8 cellular contexts compared by ENCODE assay signal in the genomic region with DNA sequence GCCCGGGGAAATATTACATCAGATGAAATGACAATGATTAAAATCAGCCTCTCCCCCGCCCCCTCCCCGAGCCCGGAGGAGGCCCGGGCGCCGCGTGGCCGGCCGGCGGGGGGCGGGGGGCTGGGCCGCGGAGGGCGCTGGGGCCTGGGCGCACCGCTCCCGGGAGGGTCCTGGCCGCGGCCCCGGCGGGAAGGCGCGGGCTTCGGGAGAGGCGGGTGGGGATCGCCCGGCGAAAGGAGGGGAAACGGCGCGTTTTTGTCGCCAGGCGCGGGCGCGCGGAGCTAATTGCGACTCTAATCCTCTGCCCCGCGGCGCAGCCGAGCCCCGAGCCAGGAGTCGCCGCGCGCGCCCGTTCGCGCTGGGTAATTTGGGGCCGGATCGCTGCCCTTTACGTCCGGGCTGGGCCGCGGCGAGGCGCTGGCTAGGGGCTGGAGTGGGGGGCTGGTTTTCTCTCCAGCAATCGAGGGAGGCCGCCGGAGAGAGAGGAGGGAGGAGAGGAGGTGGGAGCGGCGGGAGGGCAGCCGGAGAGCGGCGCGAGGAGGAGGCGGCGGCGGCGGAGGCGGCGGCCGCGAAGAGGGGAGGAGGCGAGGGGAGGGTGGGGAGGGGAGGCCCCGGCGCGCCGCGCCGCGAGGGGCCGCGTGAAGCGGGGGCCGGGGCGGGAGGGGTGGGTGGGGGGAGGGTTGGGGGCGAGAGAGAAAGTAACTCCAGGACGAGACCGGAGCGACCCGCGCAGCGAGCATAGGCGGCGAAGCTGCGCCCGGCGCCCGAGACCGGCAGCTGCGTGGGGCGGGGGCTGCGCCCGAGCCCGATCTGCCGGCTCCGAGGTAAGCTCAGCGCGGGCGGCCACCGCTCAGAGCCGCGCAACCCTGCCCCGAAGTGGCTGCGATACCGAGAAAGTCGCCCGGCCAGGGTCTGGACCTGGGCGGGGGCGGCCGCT. TPM values are rescaled to one million over a fixed set of nuclear protein-coding genes. Genes with fewer than 3 reads are reported as not detected.
DNase-seq lines count a peak whose midpoint lies in the region; ATAC-seq, FAIRE-seq and TF ChIP-seq lines count a peak whose summit lies in the region.

A gene with protein sequence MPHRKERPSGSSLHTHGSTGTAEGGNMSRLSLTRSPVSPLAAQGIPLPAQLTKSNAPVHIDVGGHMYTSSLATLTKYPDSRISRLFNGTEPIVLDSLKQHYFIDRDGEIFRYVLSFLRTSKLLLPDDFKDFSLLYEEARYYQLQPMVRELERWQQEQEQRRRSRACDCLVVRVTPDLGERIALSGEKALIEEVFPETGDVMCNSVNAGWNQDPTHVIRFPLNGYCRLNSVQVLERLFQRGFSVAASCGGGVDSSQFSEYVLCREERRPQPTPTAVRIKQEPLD (plus strand): TSS at position 707 of the 937 bp plus-strand sequence. CDS start 3,585 bp downstream, outside the sequence.

- H3K4me3 ChIP-seq in A549 = peak within 1 kb of the TSS; percentile 88
- peak within 1 kb of the TSS; percentile 45 for H3K4me3 ChIP-seq in SJSA1

- peaks cover 78% of the 10 kb centered on the region for H3K27me3 ChIP-seq in SJSA1 (replicated peaks)
- H3K27me3 ChIP-seq in layer of hippocampus (ENCODE audit: control insufficient read depth, insufficient read depth, low read length) = no peaks in the 10 kb centered on the region

- H3K4me1 ChIP-seq in A549 (peaks cover 31% of the 10 kb centered on the region), SJSA1 (replicated peaks) (peaks cover 17% of the 10 kb centered on the region)

- no peak for FAIRE-seq in A549 (lab: Jason Lieb, UNC)

- CTCF ChIA-PET in A549 (lab: Yijun Ruan, JAX) = interaction anchor here (0.6 to 10.0 kb wide), 27 partner anchors 8 to 562 kb away, joined by 3 to 313 read pairs (median 5); no protein-coding TSS in a partner anchor

- TF ChIP-seq RAD21 in A549 (conservative IDR thresholded peaks at IDR 0.05 in 1 of 2, IDR thresholded peaks at IDR 0.05 in 1 of 2) = no peak

- DNase-seq in A549 (ENCODE audit: low read depth in 1 of 2, low spot score in 1 of 2) (peak in 1 of 2 experiments; percentile 66), H4 (ENCODE audit: low spot score) (no peak), SJSA1 (ENCODE audit: low read depth in 1 of 2, low spot score in 2 of 2) (peak in 1 of 2 experiments; percentile 26), middle frontal gyrus (ENCODE audit: extremely low spot score, low spot score) (no peak), MV-4-11 (lab: John Stamatoyannopoulos, UW) (no peak)
- peak; percentile 41 to 53 for DNase-seq in stimulated activated CD4-positive, alpha-beta T cell treated with anti-CD3 and anti-CD28 coated beads, Interleukin-2, amount 100 ng/mL, for 24 hours

- H3K27ac ChIP-seq in A549 = peak within 1 kb of the TSS; percentile 96 to 97
- H3K27ac ChIP-seq in SJSA1 = peak within 1 kb of the TSS; percentile 41
- peak within 1 kb of the TSS; percentile 84 for H3K27ac ChIP-seq in cingulate gyrus (ENCODE audit: low read depth, low read length)
- peak within 1 kb of the TSS; percentile 77 for H3K27ac ChIP-seq in layer of hippocampus (ENCODE audit: low read depth, low read length)

- no peak; a peak in 1 of 5 replicates for TF ChIP-seq EP300 in A549 (IDR thresholded peaks at IDR 0.05)

- TF ChIP-seq POLR2A in A549 (IDR thresholded peaks at IDR 0.05; ENCODE audit: low read length) = peak; percentile 57

- TF ChIP-seq CTCF in A549 (IDR thresholded peaks at IDR 0.05) = no peak

- 2% methylated on average over 45 of the region's 125 CpGs for WGBS in A549 (ENCODE audit: missing lambda C conversion rate)

- ATAC-seq in A549 = peak; percentile 47 to 52

- H3K36me3 ChIP-seq in SJSA1 = no peaks in the 10 kb centered on the region

- POLR2A ChIA-PET in A549 (lab: Yijun Ruan, JAX) = interaction anchor here (0.9 to 2.7 kb wide), 9 partner anchors 8 to 376 kb away, joined by 3 to 14 read pairs (median 5); a partner anchor contains a TSS

- H3K9me3 ChIP-seq in A549 (no peaks in the 10 kb centered on the region), SJSA1 (replicated peaks) (0 out of 2 replicates have a peak, but pooled peaks cover 6% of the 10 kb centered on the region)

- H3K4me2 ChIP-seq in A549 = peak within 1 kb of the TSS; percentile 87

TF ChIP-seq in A549, 52 proteins besides CTCF, POLR2A, EP300 and RAD21:
- TF ChIP-seq, protein P1, sequence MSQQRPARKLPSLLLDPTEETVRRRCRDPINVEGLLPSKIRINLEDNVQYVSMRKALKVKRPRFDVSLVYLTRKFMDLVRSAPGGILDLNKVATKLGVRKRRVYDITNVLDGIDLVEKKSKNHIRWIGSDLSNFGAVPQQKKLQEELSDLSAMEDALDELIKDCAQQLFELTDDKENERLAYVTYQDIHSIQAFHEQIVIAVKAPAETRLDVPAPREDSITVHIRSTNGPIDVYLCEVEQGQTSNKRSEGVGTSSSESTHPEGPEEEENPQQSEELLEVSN (IDR thresholded peaks at IDR 0.05; ENCODE audit: borderline replicate concordance, low read depth) = peak; percentile 46; the same call in 1 of the 2 replicates
- TF ChIP-seq MAZ (IDR thresholded peaks at IDR 0.05; ENCODE audit: borderline replicate concordance, low read depth, low read length) (no peak), CHD2 (IDR thresholded peaks at IDR 0.05; ENCODE audit: low read length, partially characterized antibody) (peak; percentile 45), RCOR1 (IDR thresholded peaks at IDR 0.05; ENCODE audit: low read depth, low read length) (no peak), HOXB5 (CRISPR knock-in tag; IDR thresholded peaks at IDR 0.05) (peak; percentile 15), MYC (IDR thresholded peaks at IDR 0.05; ENCODE audit: borderline replicate concordance, low read length) (peak; percentile 96; the same call in 1 of the 2 replicates), KDM5A (IDR thresholded peaks at IDR 0.05) (no peak), TFCP2L1 (CRISPR knock-in tag; IDR thresholded peaks at IDR 0.05) (peak; percentile 86), TP53 (CRISPR knock-in tag; IDR thresholded peaks at IDR 0.05) (0 out of 2 replicates have a peak, but pooled peaks have one; percentile 56), HOXA7 (CRISPR knock-in tag; IDR thresholded peaks at IDR 0.05) (peak; percentile 78; the same call in 1 of the 2 replicates)
- TF ChIP-seq, protein P2, sequence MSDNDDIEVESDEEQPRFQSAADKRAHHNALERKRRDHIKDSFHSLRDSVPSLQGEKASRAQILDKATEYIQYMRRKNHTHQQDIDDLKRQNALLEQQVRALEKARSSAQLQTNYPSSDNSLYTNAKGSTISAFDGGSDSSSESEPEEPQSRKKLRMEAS (IDR thresholded peaks at IDR 0.05) = peak; percentile 33
- TF ChIP-seq, protein P3, sequence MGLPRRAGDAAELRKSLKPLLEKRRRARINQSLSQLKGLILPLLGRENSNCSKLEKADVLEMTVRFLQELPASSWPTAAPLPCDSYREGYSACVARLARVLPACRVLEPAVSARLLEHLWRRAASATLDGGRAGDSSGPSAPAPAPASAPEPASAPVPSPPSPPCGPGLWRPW (IDR thresholded peaks at IDR 0.05) = no peak
- TF ChIP-seq, protein P4, sequence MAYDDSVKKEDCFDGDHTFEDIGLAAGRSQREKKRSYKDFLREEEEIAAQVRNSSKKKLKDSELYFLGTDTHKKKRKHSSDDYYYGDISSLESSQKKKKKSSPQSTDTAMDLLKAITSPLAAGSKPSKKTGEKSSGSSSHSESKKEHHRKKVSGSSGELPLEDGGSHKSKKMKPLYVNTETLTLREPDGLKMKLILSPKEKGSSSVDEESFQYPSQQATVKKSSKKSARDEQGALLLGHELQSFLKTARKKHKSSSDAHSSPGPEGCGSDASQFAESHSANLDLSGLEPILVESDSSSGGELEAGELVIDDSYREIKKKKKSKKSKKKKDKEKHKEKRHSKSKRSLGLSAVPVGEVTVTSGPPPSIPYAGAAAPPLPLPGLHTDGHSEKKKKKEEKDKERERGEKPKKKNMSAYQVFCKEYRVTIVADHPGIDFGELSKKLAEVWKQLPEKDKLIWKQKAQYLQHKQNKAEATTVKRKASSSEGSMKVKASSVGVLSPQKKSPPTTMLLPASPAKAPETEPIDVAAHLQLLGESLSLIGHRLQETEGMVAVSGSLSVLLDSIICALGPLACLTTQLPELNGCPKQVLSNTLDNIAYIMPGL (CRISPR knock-in tag; IDR thresholded peaks at IDR 0.05; ENCODE audit: borderline replicate concordance) = peak; percentile 71; the same call in 1 of the 2 replicates

RNA-seq across cellular contexts. Expression of the gene that starts here (rescaled TPM):
- polyA plus RNA-seq in A549 (2011; rRNA removed) (54.0 and 55.7 TPM in 2 replicates), A549 (2017; fragmentation: RNase III; extraction: RNeasy Plus Mini Kit Qiagen cat#74134 plus additional on column Dnase treatment) (53.4 to 56.5 TPM (median 55.7 TPM) in 3 replicates)
- polyA plus RNA-seq in A549 (2012; cell fraction: cytosol; rRNA removed) = 122 and 161 TPM in 2 replicates
- 266 and 321 TPM in 2 replicates for polyA plus RNA-seq in A549 (2012; cell fraction: nucleus; rRNA removed)
- polyA minus RNA-seq in A549 (2011; rRNA and poly(A)+ RNA removed) = 48.2 and 48.5 TPM in 2 replicates
- 45.7 and 69.3 TPM in 2 replicates for total RNA-seq in H4 (2014; rRNA removed; shearing (Covaris generic))
- total RNA-seq in SJSA1 (2014; rRNA removed; shearing (Covaris generic)) = 3.0 and 4.3 TPM in 2 replicates

Comparison
In these comparisons a context has a peak if more than half of its experiments do, and no peak if none do; other contexts are left out.
1. DNase-seq: peak in stimulated activated CD4-positive, alpha-beta T cell treated with anti-CD3 and anti-CD28 coated beads, Interleukin-2, amount 100 ng/mL, for 24 hours (2 of 2); none in H4 (single experiment), middle frontal gyrus (single experiment) and MV-4-11 (single experiment).
2. H3K27ac ChIP-seq: peak in every context shown above with its lines; median percentile 96 in A549; 84 in cingulate gyrus; 77 in layer of hippocampus; 41 in SJSA1.